22 cellular contexts compared by ENCODE assay signal in genomic region chr18:71808576-71808975, GRCh38.
"Had no signal": no experiment of that assay in that cellular context is flagged by ENCODE, and none has a peak within 500 bp of the region (broad histone marks: within the 10 kb centered on the region; RNA-seq: fewer than 3 reads in every experiment).

No MANE protein-coding gene starts in this region.

- H3K4me3 ChIP-seq: ascending aorta, breast epithelium, coronary artery, gastrocnemius medialis, heart right ventricle, mucosa of descending colon, right atrium auricular region, suprapubic skin, transverse colon had no signal

- H3K36me3 ChIP-seq: ascending aorta, breast epithelium, gastrocnemius medialis, heart right ventricle, right atrium auricular region, suprapubic skin, transverse colon had no signal

- H3K4me3 Mint-ChIP-seq: activated naive CD4-positive, alpha-beta T cell treated with anti-CD3 and anti-CD28 coated beads, Interleukin-2, amount 50 U/mL, for 24 hours; activated T-cell treated with anti-CD3 and anti-CD28 coated beads, Interleukin-2, amount 50 U/mL, for 72 hours; memory B cell; naive B cell; stimulated activated naive CD8-positive, alpha-beta T cell treated with anti-CD3 and anti-CD28 coated beads, Interleukin-15, amount 100 ng/mL, for 72 hours; T-helper 2 cell treated with Interferon-gamma antibody and Interleukin-4, amounts not matched to agents 5 μg/mL and 100 μg/mL, for 36 hours had no signal

- H3K4me1 ChIP-seq: ascending aorta, breast epithelium, gastrocnemius medialis, heart right ventricle, right atrium auricular region, suprapubic skin, transverse colon had no signal

- H3K27ac ChIP-seq: ascending aorta, breast epithelium, coronary artery, gastrocnemius medialis, heart right ventricle, right atrium auricular region, suprapubic skin, transverse colon had no signal

- H3K36me3 Mint-ChIP-seq: activated naive CD4-positive, alpha-beta T cell treated with anti-CD3 and anti-CD28 coated beads, Interleukin-2, amount 50 U/mL, for 24 hours; memory B cell; naive B cell had no signal

- DNase-seq: activated CD4-positive, alpha-beta T cell treated with anti-CD3 and anti-CD28 coated beads, Interleukin-2, amount 50 U/mL, for 4 hours; activated gamma-delta T cell; activated T-cell treated with anti-CD3 and anti-CD28 coated beads, Interleukin-2, amount 50 U/mL, for 72 hours; erythroblast; gastrocnemius medialis; heart right ventricle; kidney glomerular epithelial cell; mucosa of descending colon; naive B cell; nucleus accumbens; stimulated activated CD4-positive, alpha-beta T cell treated with anti-CD3 and anti-CD28 coated beads, Interleukin-15, amount 100 ng/mL, for 24 hours; stimulated activated CD4-positive, alpha-beta T cell treated with anti-CD3 and anti-CD28 coated beads, Interleukin-2, amount 100 ng/mL, for 48 hours; stimulated activated naive CD8-positive, alpha-beta T cell treated with anti-CD3 and anti-CD28 coated beads, Interleukin-15, amount 100 ng/mL, for 72 hours; transverse colon had no signal

- H3K4me1 Mint-ChIP-seq: activated naive CD4-positive, alpha-beta T cell treated with anti-CD3 and anti-CD28 coated beads, Interleukin-2, amount 50 U/mL, for 24 hours; memory B cell; naive B cell; stimulated activated naive CD8-positive, alpha-beta T cell treated with anti-CD3 and anti-CD28 coated beads, Interleukin-15, amount 100 ng/mL, for 72 hours had no signal

- H3K27ac Mint-ChIP-seq: activated naive CD4-positive, alpha-beta T cell treated with anti-CD3 and anti-CD28 coated beads, Interleukin-2, amount 50 U/mL, for 24 hours; activated T-cell treated with anti-CD3 and anti-CD28 coated beads, Interleukin-2, amount 50 U/mL, for 72 hours; memory B cell; naive B cell; T-helper 2 cell treated with Interferon-gamma antibody and Interleukin-4, amounts not matched to agents 5 μg/mL and 100 μg/mL, for 36 hours had no signal

- H3K9me3 ChIP-seq: ascending aorta, breast epithelium, gastrocnemius medialis, mucosa of descending colon, suprapubic skin, transverse colon had no signal

- ATAC-seq: activated T-cell treated with anti-CD3 and anti-CD28 coated beads, Interleukin-2, amount 50 U/mL, for 72 hours; gastrocnemius medialis; heart right ventricle; mucosa of descending colon; stimulated activated naive CD8-positive, alpha-beta T cell treated with anti-CD3 and anti-CD28 coated beads, Interleukin-15, amount 100 ng/mL, for 72 hours had no signal

- H3K27me3 Mint-ChIP-seq: activated naive CD4-positive, alpha-beta T cell treated with anti-CD3 and anti-CD28 coated beads, Interleukin-2, amount 50 U/mL, for 24 hours; memory B cell; naive B cell had no signal

- H3K27me3 ChIP-seq: ascending aorta, breast epithelium, gastrocnemius medialis, heart right ventricle, right atrium auricular region, suprapubic skin, transverse colon had no signal
